24 cellular contexts compared by ENCODE assay signal in genomic region chr10:30849636-30850035, GRCh38.
A peak's percentile ranks its signal among the peaks of the same experiment; 100 is the strongest.
DNase-seq lines count a peak whose midpoint lies in the region; ATAC-seq, FAIRE-seq and TF ChIP-seq lines count a peak whose summit lies in the region.
"Had no signal": no experiment of that assay in that cellular context is flagged by ENCODE, and none has a peak within 500 bp of the region (broad histone marks: within the 10 kb centered on the region; RNA-seq: fewer than 3 reads in every experiment).

No MANE protein-coding gene starts in this region.

- H3K27ac ChIP-seq in VCaP: peak overlapping the region; percentile 46
- H3K27ac ChIP-seq: A549; BLaER1 treated with 17β-estradiol and CSF1 and Interleukin-3, amounts not matched to agents 10 nM and 100 nM had no signal

- no peak for FAIRE-seq in HTR-8/SVneo (lab: Jason Lieb, UNC)
- FAIRE-seq: A549, G401.6, GM12892, GM19239, H54 had no signal

- no peak for DNase-seq in Jurkat, Clone E6-1 (ENCODE audit: low read depth, low spot score)
- DNase-seq in posterior vena cava (ENCODE audit: low spot score) (peak; percentile 50), D341Med (ENCODE audit: low spot score) (no peak), HTR-8/SVneo (ENCODE audit: insufficient read length, low spot score) (no peak)
- DNase-seq: 8988T; ACHN; AML-193; BE2C; Calu3; CD4-positive, alpha-beta T cell; CD8-positive, alpha-beta memory T cell; DMS153; DND-41; GOT3; HFFc6 had no signal

- intact Hi-C loops in posterior vena cava (cut with DNase I): no loop called here

- no peak for TF ChIP-seq CTCF in VCaP (conservative IDR thresholded peaks at IDR 0.05)

- no peak for ATAC-seq in GM18858 (IDR thresholded peaks at IDR 0.05; ENCODE audit: unreplicated experiment)
- ATAC-seq: A549 had no signal

- peak overlapping the region; percentile 51 for H3K4me3 ChIP-seq in Jurkat, Clone E6-1 (ENCODE audit: low read length)
- H3K4me3 ChIP-seq: A549; BLaER1 treated with 17β-estradiol and CSF1 and Interleukin-3, amounts not matched to agents 10 nM and 100 nM; HAP-1 had no signal
